8 cellular contexts compared by ENCODE assay signal in the genomic region with DNA sequence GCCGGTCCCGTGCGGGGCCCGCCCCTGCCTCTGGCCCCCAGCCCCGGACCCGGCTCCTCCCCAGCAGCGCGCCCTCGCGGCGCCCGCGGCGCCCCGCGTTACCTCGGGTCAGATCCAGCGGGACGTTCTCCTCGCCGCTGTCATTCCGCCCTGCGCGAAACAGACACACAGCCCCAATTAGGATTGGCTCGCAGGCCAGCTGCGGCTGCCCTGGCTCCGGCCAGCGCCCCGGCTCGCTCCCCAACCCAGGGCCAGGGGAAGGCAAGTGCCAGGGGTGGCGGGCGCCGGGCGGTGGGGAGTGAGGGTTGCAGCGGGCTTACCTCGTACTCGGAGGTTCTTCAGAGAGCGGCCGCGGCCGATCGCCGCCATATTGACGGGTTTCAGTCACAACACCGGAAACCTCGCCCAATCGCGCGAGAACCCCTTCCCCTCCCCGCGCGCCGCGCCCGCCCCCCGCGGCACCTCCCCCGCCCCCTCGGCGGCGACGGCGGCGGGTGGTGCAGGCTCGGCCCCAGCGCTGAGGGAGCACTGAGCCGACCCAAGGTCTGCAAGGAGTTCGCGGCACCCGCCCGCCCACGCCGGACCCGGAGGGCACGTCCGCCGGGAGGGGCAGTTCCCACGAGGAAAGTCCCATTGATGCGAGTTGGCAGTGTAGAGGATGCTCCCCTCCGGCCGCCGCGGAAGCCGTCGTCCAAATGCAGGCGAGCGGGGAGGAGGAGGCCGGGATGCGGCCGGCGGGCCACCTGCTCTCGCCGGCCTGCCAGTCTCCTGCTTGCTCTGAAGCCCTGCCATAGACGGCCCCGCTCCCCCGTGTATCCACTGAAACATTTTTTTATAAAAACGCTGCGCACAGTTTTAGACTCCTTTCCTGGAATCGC. TPM values are rescaled to one million over a fixed set of nuclear protein-coding genes. Genes with fewer than 3 reads are reported as not detected.
A peak's percentile ranks its signal among the peaks of the same experiment; 100 is the strongest.
DNase-seq lines count a peak whose midpoint lies in the region; TF ChIP-seq lines count a peak whose summit lies in the region.

A gene with protein sequence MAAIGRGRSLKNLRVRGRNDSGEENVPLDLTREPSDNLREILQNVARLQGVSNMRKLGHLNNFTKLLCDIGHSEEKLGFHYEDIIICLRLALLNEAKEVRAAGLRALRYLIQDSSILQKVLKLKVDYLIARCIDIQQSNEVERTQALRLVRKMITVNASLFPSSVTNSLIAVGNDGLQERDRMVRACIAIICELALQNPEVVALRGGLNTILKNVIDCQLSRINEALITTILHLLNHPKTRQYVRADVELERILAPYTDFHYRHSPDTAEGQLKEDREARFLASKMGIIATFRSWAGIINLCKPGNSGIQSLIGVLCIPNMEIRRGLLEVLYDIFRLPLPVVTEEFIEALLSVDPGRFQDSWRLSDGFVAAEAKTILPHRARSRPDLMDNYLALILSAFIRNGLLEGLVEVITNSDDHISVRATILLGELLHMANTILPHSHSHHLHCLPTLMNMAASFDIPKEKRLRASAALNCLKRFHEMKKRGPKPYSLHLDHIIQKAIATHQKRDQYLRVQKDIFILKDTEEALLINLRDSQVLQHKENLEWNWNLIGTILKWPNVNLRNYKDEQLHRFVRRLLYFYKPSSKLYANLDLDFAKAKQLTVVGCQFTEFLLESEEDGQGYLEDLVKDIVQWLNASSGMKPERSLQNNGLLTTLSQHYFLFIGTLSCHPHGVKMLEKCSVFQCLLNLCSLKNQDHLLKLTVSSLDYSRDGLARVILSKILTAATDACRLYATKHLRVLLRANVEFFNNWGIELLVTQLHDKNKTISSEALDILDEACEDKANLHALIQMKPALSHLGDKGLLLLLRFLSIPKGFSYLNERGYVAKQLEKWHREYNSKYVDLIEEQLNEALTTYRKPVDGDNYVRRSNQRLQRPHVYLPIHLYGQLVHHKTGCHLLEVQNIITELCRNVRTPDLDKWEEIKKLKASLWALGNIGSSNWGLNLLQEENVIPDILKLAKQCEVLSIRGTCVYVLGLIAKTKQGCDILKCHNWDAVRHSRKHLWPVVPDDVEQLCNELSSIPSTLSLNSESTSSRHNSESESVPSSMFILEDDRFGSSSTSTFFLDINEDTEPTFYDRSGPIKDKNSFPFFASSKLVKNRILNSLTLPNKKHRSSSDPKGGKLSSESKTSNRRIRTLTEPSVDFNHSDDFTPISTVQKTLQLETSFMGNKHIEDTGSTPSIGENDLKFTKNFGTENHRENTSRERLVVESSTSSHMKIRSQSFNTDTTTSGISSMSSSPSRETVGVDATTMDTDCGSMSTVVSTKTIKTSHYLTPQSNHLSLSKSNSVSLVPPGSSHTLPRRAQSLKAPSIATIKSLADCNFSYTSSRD (N-terminal part only) (minus strand): TSS at position 391 of the 878 bp plus-strand sequence. CDS start 22 bp downstream, at position 369.

- peak within 1 kb of the TSS; percentile 8 for H3K56ac ChIP-seq in H9 (ENCODE audit: insufficient read length, low read depth, low read length)

- intact Hi-C loops in stomach (cut with DNase I; ENCODE audit: low total_unique reads), result no loop called here

- H3K14ac ChIP-seq in H9 (ENCODE audit: insufficient read depth, low read length), result peak within 1 kb of the TSS; percentile 97

- H3K4me2 ChIP-seq in H9 (ENCODE audit: insufficient read depth, insufficient read length, low read length) (peak within 1 kb of the TSS; percentile 68), neural cell (ENCODE audit: low read length) (peak within 1 kb of the TSS; percentile 58)

- no peak within 1 kb of the TSS for H4K8ac ChIP-seq in H9 (replicated peaks; ENCODE audit: insufficient read length, low read depth, low read length)

- TF ChIP-seq POLR2A in Raji (IDR thresholded peaks at IDR 0.05; ENCODE audit: insufficient read depth, low read depth, low read length) (peak; percentile 91), stomach (IDR thresholded peaks at IDR 0.05) (no peak)

- H3K27ac Mint-ChIP-seq in H9, result peak within 1 kb of the TSS; percentile 99

- no peaks in the 10 kb centered on the region for H3K27me3 Mint-ChIP-seq in H9 (ENCODE audit: low read depth)

- H3K23me2 ChIP-seq in H9 (ENCODE audit: insufficient read length, low read depth, low read length, poor library complexity, severe bottlenecking), result peaks cover 7% of the 10 kb centered on the region

- H3K4me3 Mint-ChIP-seq in H9, result peak within 1 kb of the TSS; percentile 93 to 97

- H3K27me3 ChIP-seq in H9 (ENCODE audit: insufficient read depth, low read length), result no peaks in the 10 kb centered on the region
- no peaks in the 10 kb centered on the region for H3K27me3 ChIP-seq in neural cell (ENCODE audit: insufficient read depth, low read depth, low read length)
- H3K27me3 ChIP-seq in stomach, result no peaks in the 10 kb centered on the region

- H3K18ac ChIP-seq in H9 (ENCODE audit: insufficient read length, low read depth, low read length), result peak within 1 kb of the TSS; percentile 97

- no CpG with 5 or more reads among the region's 99 CpGs for WGBS in H9 (ENCODE audit: extremely low coverage, insufficient read length, low lambda C conversion rate)
- WGBS in stomach, 5 donors, result 0% methylated on average over 16 to 97 of the region's 99 CpGs

- H3K4me1 Mint-ChIP-seq in H9, result peaks cover 18 to 23% of the 10 kb centered on the region in 2 experiments

- peak; percentile 25 for TF ChIP-seq RAD21 in neural cell (conservative IDR thresholded peaks at IDR 0.05)

- no peaks in the 10 kb centered on the region for H3K9me3 ChIP-seq in H9 (ENCODE audit: control insufficient read depth, low read depth, low read length)
- no peaks in the 10 kb centered on the region for H3K9me3 ChIP-seq in neural cell (ENCODE audit: low read length)
- H3K9me3 ChIP-seq in stomach, result no peaks in the 10 kb centered on the region

- H3K4me1 ChIP-seq in H9 (ENCODE audit: insufficient read depth, low read length), result no peaks in the 10 kb centered on the region
- H3K4me1 ChIP-seq in stomach, result peaks cover 11 to 50% (median 33%) of the 10 kb centered on the region in 4 donors

- no peak within 1 kb of the TSS for H3K23ac ChIP-seq in H9 (ENCODE audit: insufficient read length, low read depth, low read length)

- no peak within 1 kb of the TSS for H2AK5ac ChIP-seq in H9 (ENCODE audit: insufficient read length, low read length)

- TF ChIP-seq CTCF in H9 (conservative IDR thresholded peaks at IDR 0.05), result no peak
- TF ChIP-seq CTCF in fibroblast of the aortic adventitia (IDR thresholded peaks at IDR 0.05; ENCODE audit: insufficient read depth, low read length), result no peak
- TF ChIP-seq CTCF in neural cell (IDR thresholded peaks at IDR 0.05; ENCODE audit: poor library complexity, severe bottlenecking), result no peak
- TF ChIP-seq CTCF in stomach (IDR thresholded peaks at IDR 0.05), result no peak

- no peaks in the 10 kb centered on the region; a peak in 2 of 7 replicates for H3K36me3 Mint-ChIP-seq in H9 (ENCODE audit: insufficient read depth in 1 of 3, low read depth in 3 of 3)

- H3T11ph ChIP-seq in H9 (ENCODE audit: low read length), result no peak within 1 kb of the TSS

- H3F3A ChIP-seq in neural cell (ENCODE audit: insufficient read depth, low read length, poor library complexity, severe bottlenecking), result no peaks in the 10 kb centered on the region

- H3K4me3 ChIP-seq in fibroblast of the aortic adventitia (ENCODE audit: low read depth, low read length) (peak within 1 kb of the TSS; percentile 89), neural cell (ENCODE audit: low read length) (peak within 1 kb of the TSS; percentile 85), stomach (peak within 1 kb of the TSS; percentile 82 to 96 (median 88))

- H2AFZ ChIP-seq in H9 (ENCODE audit: low read length), result peak within 1 kb of the TSS; percentile 68
- peak within 1 kb of the TSS; percentile 86 for H2AFZ ChIP-seq in neural cell (ENCODE audit: low read depth, low read length)

- H4K5ac ChIP-seq in H9 (ENCODE audit: insufficient read length, low read depth, low read length), result peak within 1 kb of the TSS; percentile 30

- H3K36me3 ChIP-seq in neural cell (ENCODE audit: insufficient read depth, low read length) (no peaks in the 10 kb centered on the region), stomach (peaks cover 0 to 5% (median 2%) of the 10 kb centered on the region in 4 donors)

- no peak within 1 kb of the TSS for H2BK120ac ChIP-seq in H9 (ENCODE audit: low read depth, low read length, poor library complexity, severe bottlenecking)

- H2BK20ac ChIP-seq in H9 (ENCODE audit: low read depth, low read length, poor library complexity, severe bottlenecking), result no peak within 1 kb of the TSS

- H3K79me1 ChIP-seq in H9 (ENCODE audit: insufficient read depth, low read depth, low read length, poor library complexity, severe bottlenecking), result no peaks in the 10 kb centered on the region

- no peak within 1 kb of the TSS for H3K4ac ChIP-seq in H9 (ENCODE audit: low read depth, low read length)

- no peak within 1 kb of the TSS for H2BK12ac ChIP-seq in H9 (ENCODE audit: insufficient read length, low read depth, low read length)

- H3K9me2 ChIP-seq in neural cell (ENCODE audit: insufficient read depth, low read length), result no peaks in the 10 kb centered on the region

- no peak within 1 kb of the TSS for H4K91ac ChIP-seq in H9 (ENCODE audit: insufficient read length, low read depth, low read length)

- H3K9ac ChIP-seq in H9 (ENCODE audit: extremely low read depth, insufficient read length, low read length) (peak within 1 kb of the TSS; percentile 98), neural cell (ENCODE audit: low read length) (peak within 1 kb of the TSS; percentile 96)

- H2BK5ac ChIP-seq in H9 (ENCODE audit: insufficient read length, low read length), result peak within 1 kb of the TSS; percentile 95

- H3K79me2 ChIP-seq in H9 (ENCODE audit: insufficient read depth, low read length), result peaks cover 4% of the 10 kb centered on the region; the same call in 1 of the 2 replicates
- peaks cover 38% of the 10 kb centered on the region for H3K79me2 ChIP-seq in neural cell (replicated peaks; ENCODE audit: insufficient read depth, low read length)

- no peaks in the 10 kb centered on the region for H3K9me3 Mint-ChIP-seq in H9

- TF ChIP-seq EP300 in neural cell (conservative IDR thresholded peaks at IDR 0.05; ENCODE audit: poor library complexity, severe bottlenecking), result no peak
- TF ChIP-seq EP300 in stomach (IDR thresholded peaks at IDR 0.05), result no peak

- H2BK15ac ChIP-seq in H9 (ENCODE audit: low read depth, low read length), result peak within 1 kb of the TSS; percentile 62; the same call in 1 of the 2 replicates

- peak; percentile 92 for DNase-seq in ELR (ENCODE audit: low read depth)
- DNase-seq in H9, result peak; percentile 85
- peak; percentile 86 for DNase-seq in M059J (ENCODE audit: low read depth)
- DNase-seq in activated effector memory CD4-positive, alpha-beta T cell treated with anti-CD3 and anti-CD28 coated beads, Interleukin-2, amount 50 U/mL, for 16 hours, result peak; percentile 96
- DNase-seq in fibroblast of the aortic adventitia (ENCODE audit: low read depth), result peak; percentile 81
- DNase-seq in stomach, result peak; percentile 91

- H4K20me1 ChIP-seq in H9 (ENCODE audit: control insufficient read depth, insufficient read depth, insufficient read length) (no peaks in the 10 kb centered on the region), neural cell (ENCODE audit: insufficient read depth) (no peaks in the 10 kb centered on the region)

- H3K27ac ChIP-seq in H9 (ENCODE audit: insufficient read length, low read depth, low read length), result peak within 1 kb of the TSS; percentile 73
- peak within 1 kb of the TSS; percentile 94 for H3K27ac ChIP-seq in neural cell (ENCODE audit: low read length)
- H3K27ac ChIP-seq in stomach, result peak within 1 kb of the TSS; percentile 94 to 99 (median 99)

RNA-seq across cellular contexts. Expression of the gene that starts here (rescaled TPM):
- total RNA-seq in H9 (2021) (14.0 and 20.9 TPM in 2 replicates), fibroblast of the aortic adventitia (ENCODE audit: low replicate concordance) (17.3 and 55.0 TPM in 2 replicates), stomach (100 to 1,000 TPM in 2 of 5 donors, 10 to 100 TPM in 3; 14.2 to 125 (median 36.2) TPM)
- total RNA-seq in M059J (2014; rRNA removed; shearing (Covaris generic)), result 16.9 and 17.4 TPM in 2 replicates
- polyA plus RNA-seq in neural cell (12.9 and 16.1 TPM in 2 replicates), stomach (1 to 10 TPM; 2.3 to 3.7 (median 3.3) TPM)
- polyA minus RNA-seq in neural cell, result 74.0 and 87.4 TPM in 2 replicates

Comparison
In these comparisons a context has a peak if more than half of its experiments do, and no peak if none do; other contexts are left out.
1. Peak in every context shown above with its lines: DNase-seq, H3K4me3 ChIP-seq and H3K27ac ChIP-seq.